ENCODE assay signal across 6 cellular contexts in genomic region chr12:79564727-79565350, GRCh38.
DNase-seq lines count a peak whose midpoint lies in the region; FAIRE-seq and TF ChIP-seq lines count a peak whose summit lies in the region.
"Not testable (repeated sequence)": the region's sequence is repeated elsewhere in the genome, so short reads cannot be mapped to it uniquely, and the experiment has no call there.

No MANE protein-coding gene starts in this region.

- BruUV-seq in Caco-2 (replicated peaks; lab: Mats Ljungman, UMichigan), result not testable (repeated sequence)

- H2AK5ac ChIP-seq in neuronal stem cell (ENCODE audit: low read depth, low read length), result not testable (repeated sequence)

- not testable (repeated sequence) for FAIRE-seq in kidney (lab: Jason Lieb, UNC)

- peaks cover 22% of the 10 kb centered on the region for H3K9me3 Mint-ChIP-seq in Caco-2 (ENCODE audit: unreplicated experiment)
- H3K9me3 Mint-ChIP-seq in dendritic cell treated with granulocyte-macrophage colony-stimulating factor and Interleukin-4, amounts not matched to agents 40 ng/mL and 50 ng/mL, for 4 days, result not testable (repeated sequence)

- not testable (repeated sequence) for H4K91ac ChIP-seq in neuronal stem cell (ENCODE audit: low read depth, low read length, poor library complexity)

- H3K4me1 ChIP-seq in Caco-2 (peaks cover 36% of the 10 kb centered on the region), kidney (ENCODE audit: control insufficient read depth in 1 of 2, insufficient read depth in 1 of 2, low read depth in 1 of 2, low read length in 2 of 2) (peaks cover 6 to 20% of the 10 kb centered on the region in 2 donors), thyroid gland (peaks cover 35 to 43% of the 10 kb centered on the region in 2 donors)
- not testable (repeated sequence) for H3K4me1 ChIP-seq in neuronal stem cell (ENCODE audit: control insufficient read depth in 2 of 2, insufficient read depth in 1 of 2, low read depth in 1 of 2, low read length in 2 of 2)

- H3K23ac ChIP-seq in neuronal stem cell (ENCODE audit: low read depth, low read length, poor library complexity), result not testable (repeated sequence)

- WGBS in neuronal stem cell (ENCODE audit: extremely low coverage in 2 of 2, insufficient read length in 2 of 2, insufficient replicate concordance in 1 of 2), 2 donors, result no CpG with 5 or more reads among the region's 29 CpGs
- 99 to 100% methylated on average over 12 to 19 of the region's 29 CpGs for WGBS in thyroid gland, 2 donors

- peaks cover 94% of the 10 kb centered on the region for H3K36me3 Mint-ChIP-seq in Caco-2 (ENCODE audit: insufficient read depth, unreplicated experiment)
- H3K36me3 Mint-ChIP-seq in dendritic cell treated with granulocyte-macrophage colony-stimulating factor and Interleukin-4, amounts not matched to agents 40 ng/mL and 50 ng/mL, for 4 days (ENCODE audit: low read depth), result not testable (repeated sequence)

- H3K18ac ChIP-seq in neuronal stem cell (ENCODE audit: low read length), result not testable (repeated sequence)

- H3K27me3 ChIP-seq in Caco-2 (replicated peaks; ENCODE audit: control insufficient read depth, insufficient read depth, low read length); neuronal stem cell (ENCODE audit: control insufficient read depth in 3 of 3, insufficient read depth in 3 of 3, low read depth in 1 of 3, low read length in 3 of 3); thyroid gland: not testable (repeated sequence)

- not testable (repeated sequence) for H2BK5ac ChIP-seq in neuronal stem cell (ENCODE audit: low read length)

- H2BK12ac ChIP-seq in neuronal stem cell (ENCODE audit: low read length), result not testable (repeated sequence)

- peak overlapping the region; percentile 43 for H4K8ac ChIP-seq in neuronal stem cell (ENCODE audit: low read depth, low read length)

- not testable (repeated sequence) for H3K27me3 Mint-ChIP-seq in Caco-2 (ENCODE audit: insufficient read depth, unreplicated experiment); dendritic cell treated with granulocyte-macrophage colony-stimulating factor and Interleukin-4, amounts not matched to agents 40 ng/mL and 50 ng/mL, for 4 days

- H2AFZ ChIP-seq in neuronal stem cell (ENCODE audit: low read length), result not testable (repeated sequence)

- H3K9me3 ChIP-seq in Caco-2; kidney (ENCODE audit: control insufficient read depth in 1 of 2, low read length in 2 of 2); thyroid gland: not testable (repeated sequence)
- peaks cover 13 to 36% of the 10 kb centered on the region in 2 donors for H3K9me3 ChIP-seq in neuronal stem cell (replicated peaks in 1 of 2; ENCODE audit: control insufficient read depth in 2 of 2, insufficient read depth in 1 of 2, low read depth in 1 of 2, low read length in 2 of 2)

- H3K4me3 ChIP-seq in Caco-2 (ENCODE audit: low read depth, low read length); kidney (ENCODE audit: low read length in 2 of 2); neuronal stem cell (ENCODE audit: low read length in 2 of 2); thyroid gland (replicated peaks in 1 of 3): not testable (repeated sequence)

- intact Hi-C loops in Caco-2 (cut with micrococcal nuclease; ENCODE audit: unreplicated experiment); dendritic cell treated with granulocyte-macrophage colony-stimulating factor and Interleukin-4, amounts not matched to agents 40 ng/mL and 50 ng/mL, for 4 days (cut with micrococcal nuclease); kidney (cut with DNase I): not testable (repeated sequence)
- intact Hi-C loops in thyroid gland (cut with DNase I), result loop anchor here (10.0 kb wide), 1 partner anchor 130 kb away; the partner anchor contains the start of gene PAWR

- H3K36me3 ChIP-seq in Caco-2 (ENCODE audit: control insufficient read depth, insufficient read depth, low read length); thyroid gland: not testable (repeated sequence)
- peaks cover 4 to 10% of the 10 kb centered on the region in 2 donors for H3K36me3 ChIP-seq in kidney (ENCODE audit: control insufficient read depth in 1 of 2, insufficient read depth in 2 of 2, low read length in 2 of 2)
- H3K36me3 ChIP-seq in neuronal stem cell (replicated peaks in 1 of 2; ENCODE audit: control insufficient read depth in 2 of 2, insufficient read depth in 2 of 2, low read length in 2 of 2), result peaks cover 18 to 32% of the 10 kb centered on the region in 2 donors

- TF ChIP-seq CTCF in Caco-2 (IDR thresholded peaks at IDR 0.05; ENCODE audit: insufficient read depth in 1 of 2, low read depth in 1 of 2, low read length in 1 of 2, severe bottlenecking in 1 of 2, unreplicated experiment in 1 of 2); RWPE1 (conservative IDR thresholded peaks at IDR 0.05; ENCODE audit: low read depth); kidney (IDR thresholded peaks at IDR 0.05; ENCODE audit: borderline replicate concordance, extremely low read depth, insufficient read depth); thyroid gland (IDR thresholded peaks at IDR 0.05): not testable (repeated sequence)

- H2BK15ac ChIP-seq in neuronal stem cell (ENCODE audit: low read length), result not testable (repeated sequence)

- H3K4ac ChIP-seq in neuronal stem cell (ENCODE audit: low read length), result not testable (repeated sequence)

- not testable (repeated sequence) for H3K14ac ChIP-seq in neuronal stem cell (ENCODE audit: low read length)

- H3K4me3 Mint-ChIP-seq in Caco-2 (ENCODE audit: unreplicated experiment); dendritic cell treated with granulocyte-macrophage colony-stimulating factor and Interleukin-4, amounts not matched to agents 40 ng/mL and 50 ng/mL, for 4 days: not testable (repeated sequence)

- H3K27ac ChIP-seq in RWPE1 (0 out of 2 replicates have a peak overlapping the region, but pooled peaks have one; percentile 9), thyroid gland (peak overlapping the region in 2 of 3 donors; percentile 86 to 88)
- not testable (repeated sequence) for H3K27ac ChIP-seq in kidney (ENCODE audit: low read depth in 2 of 2, low read length in 2 of 2); neuronal stem cell (replicated peaks; ENCODE audit: low read length)

- POLR2A ChIA-PET in Caco-2 (lab: Charles Lee); RWPE1 (lab: Yijun Ruan, JAX; ENCODE audit: low non-redundant PET): not testable (repeated sequence)

- TF ChIP-seq POLR2A in thyroid gland (IDR thresholded peaks at IDR 0.05), result not testable (repeated sequence)

- not testable (repeated sequence) for H3K9ac ChIP-seq in kidney (ENCODE audit: low read length in 2 of 2); neuronal stem cell (ENCODE audit: low read depth, low read length, poor library complexity)

- H2BK120ac ChIP-seq in neuronal stem cell (ENCODE audit: low read depth, low read length), result not testable (repeated sequence)

- H3K4me2 ChIP-seq in neuronal stem cell (ENCODE audit: insufficient read depth, low read length, poor library complexity, severe bottlenecking), result not testable (repeated sequence)

- H3K27ac Mint-ChIP-seq in Caco-2 (ENCODE audit: unreplicated experiment), result peak overlapping the region; percentile 39
- peak overlapping the region; percentile 32 for H3K27ac Mint-ChIP-seq in dendritic cell treated with granulocyte-macrophage colony-stimulating factor and Interleukin-4, amounts not matched to agents 40 ng/mL and 50 ng/mL, for 4 days

- DNase-seq in Caco-2; RWPE1 (ENCODE audit: low spot score); neuronal stem cell (ENCODE audit: low spot score); thyroid gland: not testable (repeated sequence)
- DNase-seq in kidney, result peak; percentile 64

- CTCF ChIA-PET in Caco-2 (lab: Charles Lee), result not testable (repeated sequence)
- CTCF ChIA-PET in RWPE1 (lab: Yijun Ruan, JAX), result interaction anchor here (0.6 to 1.4 kb wide), 2 partner anchors 17 to 28 kb away, joined by 3 to 5 read pairs; no protein-coding TSS in a partner anchor

- not testable (repeated sequence) for H3K79me1 ChIP-seq in neuronal stem cell (ENCODE audit: low read depth, low read length)

- not testable (repeated sequence) for H3K4me1 Mint-ChIP-seq in Caco-2 (ENCODE audit: low read depth, unreplicated experiment)
- peaks cover 22% of the 10 kb centered on the region for H3K4me1 Mint-ChIP-seq in dendritic cell treated with granulocyte-macrophage colony-stimulating factor and Interleukin-4, amounts not matched to agents 40 ng/mL and 50 ng/mL, for 4 days (ENCODE audit: low read depth)
